ENCODE assay signal across 13 cellular contexts in the genomic region with DNA sequence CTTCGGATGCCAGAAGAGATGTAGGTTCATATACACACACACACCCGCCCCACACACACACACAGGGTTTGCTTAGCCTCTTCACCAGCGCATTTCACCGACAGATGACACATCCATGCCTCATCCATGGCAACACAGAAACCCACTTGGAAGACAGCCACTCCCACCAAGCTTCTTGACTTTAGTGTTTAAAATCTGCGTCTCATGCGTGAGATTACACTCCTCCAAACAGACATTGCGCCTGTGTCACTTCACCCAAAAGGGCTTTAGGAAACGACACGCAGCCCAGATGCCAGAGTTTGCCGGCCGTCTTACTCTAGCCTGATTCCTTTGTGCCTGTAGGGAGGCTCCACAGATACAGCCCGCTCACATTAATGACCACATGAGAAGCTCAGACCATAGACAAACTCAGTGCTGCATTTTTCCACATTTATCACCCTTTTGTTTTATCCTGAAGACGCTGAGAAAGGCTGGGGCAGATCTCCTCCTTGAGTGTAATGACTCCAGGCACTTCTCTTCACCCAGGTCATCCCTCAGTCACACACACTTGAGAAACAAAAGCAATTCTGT.
DNase-seq lines count a peak whose midpoint lies in the region; ATAC-seq and TF ChIP-seq lines count a peak whose summit lies in the region.
"Had no signal": no experiment of that assay in that cellular context is flagged by ENCODE, and none has a peak within 500 bp of the region (broad histone marks: within the 10 kb centered on the region; RNA-seq: fewer than 3 reads in every experiment).

No MANE protein-coding gene starts in this region.

- no peak overlapping the region for H3K4me3 Mint-ChIP-seq in nephron progenitor cell
- H3K4me3 Mint-ChIP-seq: activated naive CD4-positive, alpha-beta T cell treated with anti-CD3 and anti-CD28 coated beads for 36 hours had no signal

- peak overlapping the region; percentile 19 for H3K9ac ChIP-seq in endocrine pancreas (ENCODE audit: control insufficient read depth, insufficient read depth, low read length)
- H3K9ac ChIP-seq: BLaER1 treated with 17β-estradiol and CSF1 and Interleukin-3, amounts not matched to agents 10 nM and 100 nM had no signal

- intact Hi-C loops in cardiac septum (cut with DNase I) = loop anchor here (10.0 kb wide), 1 partner anchor 101 kb away; no protein-coding TSS in a partner anchor

- H3K27me3 Mint-ChIP-seq in nephron progenitor cell (ENCODE audit: low read depth, poor library complexity) = peaks cover 3% of the 10 kb centered on the region

- no peaks in the 10 kb centered on the region for H3K9me3 ChIP-seq in endocrine pancreas (ENCODE audit: control insufficient read depth, low read length)

- no peaks in the 10 kb centered on the region for H3K9me3 Mint-ChIP-seq in nephron progenitor cell

- H3K36me3 Mint-ChIP-seq in nephron progenitor cell (ENCODE audit: low read depth) = peaks cover 1% of the 10 kb centered on the region

- no peak for ATAC-seq in GM21390 (IDR thresholded peaks at IDR 0.05; ENCODE audit: unreplicated experiment)
- ATAC-seq: HepG2 had no signal

- H3K4me3 ChIP-seq in endocrine pancreas (ENCODE audit: control insufficient read depth, insufficient read depth, low read length) = no peak overlapping the region
- H3K4me3 ChIP-seq: BLaER1 treated with 17β-estradiol and CSF1 and Interleukin-3, amounts not matched to agents 10 nM and 100 nM had no signal

- DNase-seq in AG20443 (ENCODE audit: low spot score) (peak; percentile 77), RPMI7951 (ENCODE audit: low read depth) (peak; percentile 95), nephron progenitor cell (no peak), cardiac septum (ENCODE audit: low spot score) (no peak), NK-92 (lab: John Stamatoyannopoulos, UW; ENCODE audit: unreplicated experiment) (no peak), dermis blood vessel endothelial cell (no peak)
- DNase-seq: activated naive CD4-positive, alpha-beta T cell treated with anti-CD3 and anti-CD28 coated beads for 36 hours; GOT3; NCI-H1930 had no signal

- H3K36me3 ChIP-seq in endocrine pancreas (ENCODE audit: control insufficient read depth, insufficient read depth, low read length) = no peaks in the 10 kb centered on the region
- H3K36me3 ChIP-seq: BLaER1 treated with 17β-estradiol and CSF1 and Interleukin-3, amounts not matched to agents 10 nM and 100 nM had no signal

- no peaks in the 10 kb centered on the region for H3K4me1 ChIP-seq in endocrine pancreas (ENCODE audit: control insufficient read depth, insufficient read depth, low read length)

- H3K27ac Mint-ChIP-seq in nephron progenitor cell = peak overlapping the region; percentile 83
- H3K27ac Mint-ChIP-seq: activated naive CD4-positive, alpha-beta T cell treated with anti-CD3 and anti-CD28 coated beads for 36 hours had no signal

- H3K4me1 Mint-ChIP-seq in nephron progenitor cell = peaks cover 79% of the 10 kb centered on the region

- H3K27me3 ChIP-seq in endocrine pancreas (ENCODE audit: control insufficient read depth, insufficient read depth, low read length) = no peaks in the 10 kb centered on the region

- no peak for TF ChIP-seq CTCF in nephron progenitor cell (IDR thresholded peaks at IDR 0.05)

Comparison
In these comparisons a context has a peak if more than half of its experiments do, and no peak if none do; other contexts are left out.
1. DNase-seq: peak in AG20443 (single experiment) and RPMI7951 (single experiment); none in nephron progenitor cell (single experiment), cardiac septum (single experiment), NK-92 (single experiment) and dermis blood vessel endothelial cell (single experiment).